ENCODE assay signal across 1 cellular context in genomic region chr19:1645299-1645698, GRCh38.
A peak's percentile ranks its signal among the peaks of the same experiment; 100 is the strongest.
TF ChIP-seq lines count a peak whose summit lies in the region.

No MANE protein-coding gene starts in this region.

TF ChIP-seq in HepG2, 621 proteins besides CTCF, POLR2A, EP300 and RAD21:
- TF ChIP-seq ATF1 (CRISPR knock-in tag; IDR thresholded peaks at IDR 0.05) (no peak), CBX2 (IDR thresholded peaks at IDR 0.05; ENCODE audit: low read depth, low read length) (no peak), CBX2 (CRISPR knock-in tag; IDR thresholded peaks at IDR 0.05; ENCODE audit: low read depth) (no peak), AGO2 (optimal IDR thresholded peaks at IDR 0.05; ENCODE audit: low read depth, low read length) (peak; percentile 67), HNRNPK (IDR thresholded peaks at IDR 0.05; ENCODE audit: low read depth, low read length, poor library complexity, severe bottlenecking) (no peak), ZNF276 (CRISPR knock-in tag; IDR thresholded peaks at IDR 0.05; ENCODE audit: low read depth) (no peak)
